In the genomic region with DNA sequence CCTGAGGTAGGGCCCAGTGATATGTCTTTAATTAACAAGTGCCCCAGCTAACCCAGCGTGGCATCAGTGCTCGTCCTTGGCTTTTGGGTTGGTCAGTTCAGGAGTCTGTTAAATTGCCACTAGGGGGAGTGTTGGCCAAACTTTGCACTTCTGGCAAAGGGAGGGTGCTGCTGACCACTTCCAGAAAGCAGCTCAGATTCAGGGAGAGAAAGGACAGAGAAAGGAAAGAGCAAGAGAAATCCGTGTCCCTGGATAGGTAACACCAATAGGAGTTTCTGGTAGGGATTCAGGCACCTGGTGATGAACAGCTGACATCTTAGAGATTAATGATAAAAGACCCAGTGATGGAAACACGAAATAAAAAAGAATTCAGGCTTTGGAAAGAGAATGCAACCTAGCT, we compare ENCODE assay signal across 1 cellular context.
TF ChIP-seq lines count a peak whose summit lies in the region.

No MANE protein-coding gene starts in this region.

TF ChIP-seq in HepG2, 621 proteins besides CTCF, POLR2A, EP300 and RAD21 (continued from another document and continues in another):
- TF ChIP-seq, protein P1, sequence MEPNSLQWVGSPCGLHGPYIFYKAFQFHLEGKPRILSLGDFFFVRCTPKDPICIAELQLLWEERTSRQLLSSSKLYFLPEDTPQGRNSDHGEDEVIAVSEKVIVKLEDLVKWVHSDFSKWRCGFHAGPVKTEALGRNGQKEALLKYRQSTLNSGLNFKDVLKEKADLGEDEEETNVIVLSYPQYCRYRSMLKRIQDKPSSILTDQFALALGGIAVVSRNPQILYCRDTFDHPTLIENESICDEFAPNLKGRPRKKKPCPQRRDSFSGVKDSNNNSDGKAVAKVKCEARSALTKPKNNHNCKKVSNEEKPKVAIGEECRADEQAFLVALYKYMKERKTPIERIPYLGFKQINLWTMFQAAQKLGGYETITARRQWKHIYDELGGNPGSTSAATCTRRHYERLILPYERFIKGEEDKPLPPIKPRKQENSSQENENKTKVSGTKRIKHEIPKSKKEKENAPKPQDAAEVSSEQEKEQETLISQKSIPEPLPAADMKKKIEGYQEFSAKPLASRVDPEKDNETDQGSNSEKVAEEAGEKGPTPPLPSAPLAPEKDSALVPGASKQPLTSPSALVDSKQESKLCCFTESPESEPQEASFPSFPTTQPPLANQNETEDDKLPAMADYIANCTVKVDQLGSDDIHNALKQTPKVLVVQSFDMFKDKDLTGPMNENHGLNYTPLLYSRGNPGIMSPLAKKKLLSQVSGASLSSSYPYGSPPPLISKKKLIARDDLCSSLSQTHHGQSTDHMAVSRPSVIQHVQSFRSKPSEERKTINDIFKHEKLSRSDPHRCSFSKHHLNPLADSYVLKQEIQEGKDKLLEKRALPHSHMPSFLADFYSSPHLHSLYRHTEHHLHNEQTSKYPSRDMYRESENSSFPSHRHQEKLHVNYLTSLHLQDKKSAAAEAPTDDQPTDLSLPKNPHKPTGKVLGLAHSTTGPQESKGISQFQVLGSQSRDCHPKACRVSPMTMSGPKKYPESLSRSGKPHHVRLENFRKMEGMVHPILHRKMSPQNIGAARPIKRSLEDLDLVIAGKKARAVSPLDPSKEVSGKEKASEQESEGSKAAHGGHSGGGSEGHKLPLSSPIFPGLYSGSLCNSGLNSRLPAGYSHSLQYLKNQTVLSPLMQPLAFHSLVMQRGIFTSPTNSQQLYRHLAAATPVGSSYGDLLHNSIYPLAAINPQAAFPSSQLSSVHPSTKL (CRISPR knock-in tag; IDR thresholded peaks at IDR 0.05): peak; percentile 56; the same call in 1 of the 2 replicates
- TF ChIP-seq, protein P2, sequence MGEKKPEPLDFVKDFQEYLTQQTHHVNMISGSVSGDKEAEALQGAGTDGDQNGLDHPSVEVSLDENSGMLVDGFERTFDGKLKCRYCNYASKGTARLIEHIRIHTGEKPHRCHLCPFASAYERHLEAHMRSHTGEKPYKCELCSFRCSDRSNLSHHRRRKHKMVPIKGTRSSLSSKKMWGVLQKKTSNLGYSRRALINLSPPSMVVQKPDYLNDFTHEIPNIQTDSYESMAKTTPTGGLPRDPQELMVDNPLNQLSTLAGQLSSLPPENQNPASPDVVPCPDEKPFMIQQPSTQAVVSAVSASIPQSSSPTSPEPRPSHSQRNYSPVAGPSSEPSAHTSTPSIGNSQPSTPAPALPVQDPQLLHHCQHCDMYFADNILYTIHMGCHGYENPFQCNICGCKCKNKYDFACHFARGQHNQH (CRISPR knock-in tag; IDR thresholded peaks at IDR 0.05): 0 out of 2 replicates have a peak, but pooled peaks have one; percentile 35
- TF ChIP-seq ZNF775 (CRISPR knock-in tag; IDR thresholded peaks at IDR 0.05; ENCODE audit: borderline replicate concordance) (no peak), PPARG (CRISPR knock-in tag; conservative IDR thresholded peaks at IDR 0.05) (0 out of 2 replicates have a peak, but pooled peaks have one; percentile 36), ZZZ3 (CRISPR knock-in tag; IDR thresholded peaks at IDR 0.05; ENCODE audit: borderline replicate concordance) (no peak), HCFC1 (IDR thresholded peaks at IDR 0.05; ENCODE audit: low read depth, low read length) (no peak), KLF6 (CRISPR knock-in tag; IDR thresholded peaks at IDR 0.05) (no peak), MBNL3 (CRISPR knock-in tag; conservative IDR thresholded peaks at IDR 0.05) (no peak), ZNF674 (CRISPR knock-in tag; IDR thresholded peaks at IDR 0.05; ENCODE audit: low read depth) (no peak), ZMYM4 (CRISPR knock-in tag; IDR thresholded peaks at IDR 0.05) (peak; percentile 83), ZNF672 (CRISPR knock-in tag; IDR thresholded peaks at IDR 0.05) (no peak), ZNF256 (CRISPR knock-in tag; conservative IDR thresholded peaks at IDR 0.05) (no peak), ARNTL (CRISPR knock-in tag; IDR thresholded peaks at IDR 0.05) (no peak), ZNF335 (CRISPR knock-in tag; IDR thresholded peaks at IDR 0.05) (no peak), ZNF496 (CRISPR knock-in tag; IDR thresholded peaks at IDR 0.05; ENCODE audit: insufficient replicate concordance) (no peak), RELA (CRISPR knock-in tag; IDR thresholded peaks at IDR 0.05) (no peak), ZNF263 (CRISPR knock-in tag; IDR thresholded peaks at IDR 0.05) (no peak), SOX5 (CRISPR knock-in tag; IDR thresholded peaks at IDR 0.05; ENCODE audit: borderline replicate concordance) (no peak; the same call in 1 of the 2 replicates), NR2F1 (CRISPR knock-in tag; IDR thresholded peaks at IDR 0.05) (no peak), ATF1 (CRISPR knock-in tag; IDR thresholded peaks at IDR 0.05) (no peak), HNRNPK (IDR thresholded peaks at IDR 0.05; ENCODE audit: low read depth, low read length, poor library complexity, severe bottlenecking) (no peak), KDM6A (CRISPR knock-in tag; IDR thresholded peaks at IDR 0.05; ENCODE audit: low read depth) (0 out of 2 replicates have a peak, but pooled peaks have one; percentile 17), ZNF282 (IDR thresholded peaks at IDR 0.05; ENCODE audit: partially characterized antibody) (no peak), ZNF788 (CRISPR knock-in tag; IDR thresholded peaks at IDR 0.05; ENCODE audit: borderline replicate concordance) (no peak; the same call in 1 of the 2 replicates), ZNF333 (CRISPR knock-in tag; IDR thresholded peaks at IDR 0.05; ENCODE audit: borderline replicate concordance) (no peak), ZSCAN31 (CRISPR knock-in tag; IDR thresholded peaks at IDR 0.05; ENCODE audit: low read depth) (no peak), ZNF441 (CRISPR knock-in tag; IDR thresholded peaks at IDR 0.05; ENCODE audit: borderline replicate concordance) (no peak), FOXJ3 (CRISPR knock-in tag; IDR thresholded peaks at IDR 0.05; ENCODE audit: borderline replicate concordance) (no peak)
- TF ChIP-seq, protein P3, sequence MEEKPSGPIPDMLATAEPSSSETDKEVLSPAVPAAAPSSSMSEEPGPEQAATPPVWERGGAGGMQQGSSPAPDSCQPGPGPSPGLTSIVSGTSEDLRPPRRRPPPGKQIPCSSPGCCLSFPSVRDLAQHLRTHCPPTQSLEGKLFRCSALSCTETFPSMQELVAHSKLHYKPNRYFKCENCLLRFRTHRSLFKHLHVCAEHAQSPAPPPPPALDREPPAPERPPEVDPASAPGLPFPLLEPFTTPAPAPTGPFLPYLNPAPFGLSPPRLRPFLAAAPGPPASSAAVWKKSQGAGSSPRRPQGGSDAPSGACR (CRISPR knock-in tag; IDR thresholded peaks at IDR 0.05): no peak
- TF ChIP-seq, protein P4, sequence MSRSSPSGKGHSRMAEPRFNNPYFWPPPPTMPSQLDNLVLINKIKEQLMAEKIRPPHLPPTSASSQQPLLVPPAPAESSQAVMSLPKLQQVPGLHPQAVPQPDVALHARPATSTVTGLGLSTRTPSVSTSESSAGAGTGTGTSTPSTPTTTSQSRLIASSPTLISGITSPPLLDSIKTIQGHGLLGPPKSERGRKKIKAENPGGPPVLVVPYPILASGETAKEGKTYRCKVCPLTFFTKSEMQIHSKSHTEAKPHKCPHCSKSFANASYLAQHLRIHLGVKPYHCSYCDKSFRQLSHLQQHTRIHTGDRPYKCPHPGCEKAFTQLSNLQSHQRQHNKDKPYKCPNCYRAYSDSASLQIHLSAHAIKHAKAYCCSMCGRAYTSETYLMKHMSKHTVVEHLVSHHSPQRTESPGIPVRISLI (CRISPR knock-in tag; IDR thresholded peaks at IDR 0.05; ENCODE audit: borderline replicate concordance): no peak
- TF ChIP-seq, protein P5, sequence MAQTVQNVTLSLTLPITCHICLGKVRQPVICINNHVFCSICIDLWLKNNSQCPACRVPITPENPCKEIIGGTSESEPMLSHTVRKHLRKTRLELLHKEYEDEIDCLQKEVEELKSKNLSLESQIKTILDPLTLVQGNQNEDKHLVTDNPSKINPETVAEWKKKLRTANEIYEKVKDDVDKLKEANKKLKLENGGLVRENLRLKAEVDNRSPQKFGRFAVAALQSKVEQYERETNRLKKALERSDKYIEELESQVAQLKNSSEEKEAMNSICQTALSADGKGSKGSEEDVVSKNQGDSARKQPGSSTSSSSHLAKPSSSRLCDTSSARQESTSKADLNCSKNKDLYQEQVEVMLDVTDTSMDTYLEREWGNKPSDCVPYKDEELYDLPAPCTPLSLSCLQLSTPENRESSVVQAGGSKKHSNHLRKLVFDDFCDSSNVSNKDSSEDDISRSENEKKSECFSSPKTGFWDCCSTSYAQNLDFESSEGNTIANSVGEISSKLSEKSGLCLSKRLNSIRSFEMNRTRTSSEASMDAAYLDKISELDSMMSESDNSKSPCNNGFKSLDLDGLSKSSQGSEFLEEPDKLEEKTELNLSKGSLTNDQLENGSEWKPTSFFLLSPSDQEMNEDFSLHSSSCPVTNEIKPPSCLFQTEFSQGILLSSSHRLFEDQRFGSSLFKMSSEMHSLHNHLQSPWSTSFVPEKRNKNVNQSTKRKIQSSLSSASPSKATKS (CRISPR knock-in tag; IDR thresholded peaks at IDR 0.05): no peak
- TF ChIP-seq, protein P6, sequence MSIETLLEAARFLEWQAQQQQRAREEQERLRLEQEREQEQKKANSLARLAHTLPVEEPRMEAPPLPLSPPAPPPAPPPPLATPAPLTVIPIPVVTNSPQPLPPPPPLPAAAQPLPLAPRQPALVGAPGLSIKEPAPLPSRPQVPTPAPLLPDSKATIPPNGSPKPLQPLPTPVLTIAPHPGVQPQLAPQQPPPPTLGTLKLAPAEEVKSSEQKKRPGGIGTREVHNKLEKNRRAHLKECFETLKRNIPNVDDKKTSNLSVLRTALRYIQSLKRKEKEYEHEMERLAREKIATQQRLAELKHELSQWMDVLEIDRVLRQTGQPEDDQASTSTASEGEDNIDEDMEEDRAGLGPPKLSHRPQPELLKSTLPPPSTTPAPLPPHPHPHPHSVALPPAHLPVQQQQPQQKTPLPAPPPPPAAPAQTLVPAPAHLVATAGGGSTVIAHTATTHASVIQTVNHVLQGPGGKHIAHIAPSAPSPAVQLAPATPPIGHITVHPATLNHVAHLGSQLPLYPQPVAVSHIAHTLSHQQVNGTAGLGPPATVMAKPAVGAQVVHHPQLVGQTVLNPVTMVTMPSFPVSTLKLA (IDR thresholded peaks at IDR 0.05): no peak
- TF ChIP-seq, protein P7, sequence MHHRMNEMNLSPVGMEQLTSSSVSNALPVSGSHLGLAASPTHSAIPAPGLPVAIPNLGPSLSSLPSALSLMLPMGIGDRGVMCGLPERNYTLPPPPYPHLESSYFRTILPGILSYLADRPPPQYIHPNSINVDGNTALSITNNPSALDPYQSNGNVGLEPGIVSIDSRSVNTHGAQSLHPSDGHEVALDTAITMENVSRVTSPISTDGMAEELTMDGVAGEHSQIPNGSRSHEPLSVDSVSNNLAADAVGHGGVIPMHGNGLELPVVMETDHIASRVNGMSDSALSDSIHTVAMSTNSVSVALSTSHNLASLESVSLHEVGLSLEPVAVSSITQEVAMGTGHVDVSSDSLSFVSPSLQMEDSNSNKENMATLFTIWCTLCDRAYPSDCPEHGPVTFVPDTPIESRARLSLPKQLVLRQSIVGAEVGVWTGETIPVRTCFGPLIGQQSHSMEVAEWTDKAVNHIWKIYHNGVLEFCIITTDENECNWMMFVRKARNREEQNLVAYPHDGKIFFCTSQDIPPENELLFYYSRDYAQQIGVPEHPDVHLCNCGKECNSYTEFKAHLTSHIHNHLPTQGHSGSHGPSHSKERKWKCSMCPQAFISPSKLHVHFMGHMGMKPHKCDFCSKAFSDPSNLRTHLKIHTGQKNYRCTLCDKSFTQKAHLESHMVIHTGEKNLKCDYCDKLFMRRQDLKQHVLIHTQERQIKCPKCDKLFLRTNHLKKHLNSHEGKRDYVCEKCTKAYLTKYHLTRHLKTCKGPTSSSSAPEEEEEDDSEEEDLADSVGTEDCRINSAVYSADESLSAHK (CRISPR knock-in tag; IDR thresholded peaks at IDR 0.05; ENCODE audit: borderline replicate concordance): no peak
- TF ChIP-seq, protein P8, sequence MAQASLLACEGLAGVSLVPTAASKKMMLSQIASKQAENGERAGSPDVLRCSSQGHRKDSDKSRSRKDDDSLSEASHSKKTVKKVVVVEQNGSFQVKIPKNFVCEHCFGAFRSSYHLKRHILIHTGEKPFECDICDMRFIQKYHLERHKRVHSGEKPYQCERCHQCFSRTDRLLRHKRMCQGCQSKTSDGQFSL (CRISPR knock-in tag; IDR thresholded peaks at IDR 0.05): no peak
- TF ChIP-seq, protein P9, sequence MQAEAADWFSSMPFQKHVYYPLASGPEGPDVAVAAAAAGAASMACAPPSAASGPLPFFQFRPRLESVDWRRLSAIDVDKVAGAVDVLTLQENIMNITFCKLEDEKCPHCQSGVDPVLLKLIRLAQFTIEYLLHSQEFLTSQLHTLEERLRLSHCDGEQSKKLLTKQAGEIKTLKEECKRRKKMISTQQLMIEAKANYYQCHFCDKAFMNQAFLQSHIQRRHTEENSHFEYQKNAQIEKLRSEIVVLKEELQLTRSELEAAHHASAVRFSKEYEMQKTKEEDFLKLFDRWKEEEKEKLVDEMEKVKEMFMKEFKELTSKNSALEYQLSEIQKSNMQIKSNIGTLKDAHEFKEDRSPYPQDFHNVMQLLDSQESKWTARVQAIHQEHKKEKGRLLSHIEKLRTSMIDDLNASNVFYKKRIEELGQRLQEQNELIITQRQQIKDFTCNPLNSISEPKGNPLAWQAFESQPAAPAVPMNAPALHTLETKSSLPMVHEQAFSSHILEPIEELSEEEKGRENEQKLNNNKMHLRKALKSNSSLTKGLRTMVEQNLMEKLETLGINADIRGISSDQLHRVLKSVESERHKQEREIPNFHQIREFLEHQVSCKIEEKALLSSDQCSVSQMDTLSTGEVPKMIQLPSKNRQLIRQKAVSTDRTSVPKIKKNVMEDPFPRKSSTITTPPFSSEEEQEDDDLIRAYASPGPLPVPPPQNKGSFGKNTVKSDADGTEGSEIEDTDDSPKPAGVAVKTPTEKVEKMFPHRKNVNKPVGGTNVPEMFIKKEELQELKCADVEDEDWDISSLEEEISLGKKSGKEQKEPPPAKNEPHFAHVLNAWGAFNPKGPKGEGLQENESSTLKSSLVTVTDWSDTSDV (CRISPR knock-in tag; IDR thresholded peaks at IDR 0.05): no peak
- TF ChIP-seq, protein P10, sequence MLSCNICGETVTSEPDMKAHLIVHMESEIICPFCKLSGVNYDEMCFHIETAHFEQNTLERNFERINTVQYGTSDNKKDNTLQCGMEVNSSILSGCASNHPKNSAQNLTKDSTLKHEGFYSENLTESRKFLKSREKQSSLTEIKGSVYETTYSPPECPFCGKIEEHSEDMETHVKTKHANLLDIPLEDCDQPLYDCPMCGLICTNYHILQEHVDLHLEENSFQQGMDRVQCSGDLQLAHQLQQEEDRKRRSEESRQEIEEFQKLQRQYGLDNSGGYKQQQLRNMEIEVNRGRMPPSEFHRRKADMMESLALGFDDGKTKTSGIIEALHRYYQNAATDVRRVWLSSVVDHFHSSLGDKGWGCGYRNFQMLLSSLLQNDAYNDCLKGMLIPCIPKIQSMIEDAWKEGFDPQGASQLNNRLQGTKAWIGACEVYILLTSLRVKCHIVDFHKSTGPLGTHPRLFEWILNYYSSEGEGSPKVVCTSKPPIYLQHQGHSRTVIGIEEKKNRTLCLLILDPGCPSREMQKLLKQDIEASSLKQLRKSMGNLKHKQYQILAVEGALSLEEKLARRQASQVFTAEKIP (CRISPR knock-in tag; IDR thresholded peaks at IDR 0.05; ENCODE audit: borderline replicate concordance): no peak
- TF ChIP-seq, protein P11, sequence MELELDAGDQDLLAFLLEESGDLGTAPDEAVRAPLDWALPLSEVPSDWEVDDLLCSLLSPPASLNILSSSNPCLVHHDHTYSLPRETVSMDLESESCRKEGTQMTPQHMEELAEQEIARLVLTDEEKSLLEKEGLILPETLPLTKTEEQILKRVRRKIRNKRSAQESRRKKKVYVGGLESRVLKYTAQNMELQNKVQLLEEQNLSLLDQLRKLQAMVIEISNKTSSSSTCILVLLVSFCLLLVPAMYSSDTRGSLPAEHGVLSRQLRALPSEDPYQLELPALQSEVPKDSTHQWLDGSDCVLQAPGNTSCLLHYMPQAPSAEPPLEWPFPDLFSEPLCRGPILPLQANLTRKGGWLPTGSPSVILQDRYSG (CRISPR knock-in tag; IDR thresholded peaks at IDR 0.05): no peak
